In the genomic region with DNA sequence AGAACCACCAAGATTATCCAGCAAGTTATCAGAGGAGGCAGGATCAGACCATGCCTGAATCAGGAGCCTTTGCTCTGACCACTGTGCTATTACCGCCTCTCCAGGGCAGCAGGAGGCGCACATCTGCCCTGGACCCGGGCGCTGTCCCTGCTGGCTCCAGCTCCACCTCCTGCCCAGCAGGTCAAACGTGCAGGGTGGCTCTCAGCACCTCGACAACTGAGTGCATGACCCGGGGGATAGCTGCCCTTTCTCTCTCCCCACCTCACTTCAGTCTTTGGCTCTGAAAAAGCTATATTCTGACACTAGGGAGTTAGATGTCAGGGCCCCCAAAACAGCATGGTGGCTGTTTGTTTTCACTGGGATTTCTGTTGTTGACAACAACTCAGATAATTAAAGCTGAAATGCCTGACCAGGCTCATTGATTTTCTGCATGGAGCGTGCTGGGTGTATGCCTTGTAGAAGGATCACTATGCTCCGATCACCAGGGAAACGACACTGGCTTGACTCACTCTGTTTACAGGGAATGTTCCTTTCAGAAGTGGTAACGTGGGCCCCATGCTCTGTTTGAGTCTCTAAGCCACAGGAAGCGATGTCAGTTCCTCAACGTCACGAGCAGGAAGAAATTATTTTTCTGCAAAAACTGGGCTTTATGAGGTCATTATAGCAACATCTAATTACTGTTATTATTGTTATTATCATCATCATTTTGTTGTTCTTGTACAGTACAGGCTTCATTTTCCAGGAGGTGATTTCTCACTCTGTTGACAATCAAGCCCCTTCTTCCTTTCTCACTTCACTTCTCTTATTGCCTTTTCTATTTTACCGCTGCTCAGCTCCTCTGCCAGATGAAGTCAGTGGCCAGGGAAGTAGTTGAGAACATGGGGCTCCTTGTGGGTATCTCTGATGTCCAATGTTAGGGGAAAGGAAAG, we compare ENCODE assay signal across 1 cellular context.
TF ChIP-seq lines count a peak whose summit lies in the region.

No MANE protein-coding gene starts in this region.

TF ChIP-seq in HepG2, 621 proteins besides CTCF, POLR2A, EP300 and RAD21 (continued from another document and continues in another):
- TF ChIP-seq, protein P1, sequence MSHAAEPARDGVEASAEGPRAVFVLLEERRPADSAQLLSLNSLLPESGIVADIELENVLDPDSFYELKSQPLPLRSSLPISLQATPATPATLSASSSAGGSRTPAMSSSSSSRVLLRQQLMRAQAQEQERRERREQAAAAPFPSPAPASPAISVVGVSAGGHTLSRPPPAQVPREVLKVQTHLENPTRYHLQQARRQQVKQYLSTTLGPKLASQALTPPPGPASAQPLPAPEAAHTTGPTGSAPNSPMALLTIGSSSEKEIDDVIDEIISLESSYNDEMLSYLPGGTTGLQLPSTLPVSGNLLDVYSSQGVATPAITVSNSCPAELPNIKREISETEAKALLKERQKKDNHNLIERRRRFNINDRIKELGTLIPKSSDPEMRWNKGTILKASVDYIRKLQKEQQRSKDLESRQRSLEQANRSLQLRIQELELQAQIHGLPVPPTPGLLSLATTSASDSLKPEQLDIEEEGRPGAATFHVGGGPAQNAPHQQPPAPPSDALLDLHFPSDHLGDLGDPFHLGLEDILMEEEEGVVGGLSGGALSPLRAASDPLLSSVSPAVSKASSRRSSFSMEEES (CRISPR knock-in tag; IDR thresholded peaks at IDR 0.05): no peak
- TF ChIP-seq BRD4 (CRISPR knock-in tag; IDR thresholded peaks at IDR 0.05) (no peak), MAFK (conservative IDR thresholded peaks at IDR 0.05 in 1 of 2, IDR thresholded peaks at IDR 0.05 in 1 of 2; ENCODE audit: low read length in 2 of 2) (no peak), THYN1 (CRISPR knock-in tag; IDR thresholded peaks at IDR 0.05; ENCODE audit: borderline replicate concordance, low read depth) (no peak), ZNF768 (CRISPR knock-in tag; IDR thresholded peaks at IDR 0.05) (peak; percentile 80; the same call in 1 of the 2 replicates), ZNF660 (CRISPR knock-in tag; IDR thresholded peaks at IDR 0.05; ENCODE audit: borderline replicate concordance, low read depth) (no peak), BCL6 (CRISPR knock-in tag; IDR thresholded peaks at IDR 0.05) (peak; percentile 19; the same call in 1 of the 2 replicates), ZNF816 (CRISPR knock-in tag; IDR thresholded peaks at IDR 0.05; ENCODE audit: borderline replicate concordance) (peak; percentile 47; the same call in 1 of the 2 replicates), GLI4 (CRISPR knock-in tag; IDR thresholded peaks at IDR 0.05; ENCODE audit: borderline replicate concordance) (peak; percentile 82; the same call in 1 of the 2 replicates), SRY (CRISPR knock-in tag; IDR thresholded peaks at IDR 0.05) (no peak), BORCS8-MEF2B (CRISPR knock-in tag; IDR thresholded peaks at IDR 0.05) (peak; percentile 76; the same call in 1 of the 2 replicates), NFKB2 (CRISPR knock-in tag; IDR thresholded peaks at IDR 0.05; ENCODE audit: borderline replicate concordance) (peak; percentile 78; the same call in 1 of the 2 replicates), ZFY (CRISPR knock-in tag; IDR thresholded peaks at IDR 0.05) (no peak), KAT2B (IDR thresholded peaks at IDR 0.05; ENCODE audit: borderline replicate concordance, low read depth, low read length) (peak; percentile 46; the same call in 1 of the 2 replicates), NFATC3 (CRISPR knock-in tag; IDR thresholded peaks at IDR 0.05) (no peak), ZNF775 (CRISPR knock-in tag; IDR thresholded peaks at IDR 0.05; ENCODE audit: borderline replicate concordance) (no peak), ZNF224 (CRISPR knock-in tag; IDR thresholded peaks at IDR 0.05) (no peak), RBFOX2 (IDR thresholded peaks at IDR 0.05; ENCODE audit: low read depth, low read length) (no peak), DPF2 (CRISPR knock-in tag; IDR thresholded peaks at IDR 0.05; ENCODE audit: borderline replicate concordance, low read depth) (no peak; the same call in 1 of the 2 replicates), WIZ (CRISPR knock-in tag; IDR thresholded peaks at IDR 0.05) (no peak), EED (CRISPR knock-in tag; IDR thresholded peaks at IDR 0.05) (no peak), MED1 (CRISPR knock-in tag; IDR thresholded peaks at IDR 0.05) (no peak), TBL1XR1 (IDR thresholded peaks at IDR 0.05; ENCODE audit: borderline replicate concordance, low read length, partially characterized antibody) (no peak)
- TF ChIP-seq, protein P2, sequence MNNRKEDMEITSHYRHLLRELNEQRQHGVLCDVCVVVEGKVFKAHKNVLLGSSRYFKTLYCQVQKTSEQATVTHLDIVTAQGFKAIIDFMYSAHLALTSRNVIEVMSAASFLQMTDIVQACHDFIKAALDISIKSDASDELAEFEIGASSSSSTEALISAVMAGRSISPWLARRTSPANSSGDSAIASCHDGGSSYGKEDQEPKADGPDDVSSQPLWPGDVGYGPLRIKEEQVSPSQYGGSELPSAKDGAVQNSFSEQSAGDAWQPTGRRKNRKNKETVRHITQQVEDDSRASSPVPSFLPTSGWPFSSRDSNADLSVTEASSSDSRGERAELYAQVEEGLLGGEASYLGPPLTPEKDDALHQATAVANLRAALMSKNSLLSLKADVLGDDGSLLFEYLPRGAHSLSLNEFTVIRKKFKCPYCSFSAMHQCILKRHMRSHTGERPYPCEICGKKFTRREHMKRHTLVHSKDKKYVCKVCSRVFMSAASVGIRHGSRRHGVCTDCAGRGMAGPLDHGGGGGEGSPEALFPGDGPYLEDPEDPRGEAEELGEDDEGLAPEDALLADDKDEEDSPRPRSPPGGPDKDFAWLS (CRISPR knock-in tag; IDR thresholded peaks at IDR 0.05; ENCODE audit: borderline replicate concordance): no peak
- TF ChIP-seq, protein P3, sequence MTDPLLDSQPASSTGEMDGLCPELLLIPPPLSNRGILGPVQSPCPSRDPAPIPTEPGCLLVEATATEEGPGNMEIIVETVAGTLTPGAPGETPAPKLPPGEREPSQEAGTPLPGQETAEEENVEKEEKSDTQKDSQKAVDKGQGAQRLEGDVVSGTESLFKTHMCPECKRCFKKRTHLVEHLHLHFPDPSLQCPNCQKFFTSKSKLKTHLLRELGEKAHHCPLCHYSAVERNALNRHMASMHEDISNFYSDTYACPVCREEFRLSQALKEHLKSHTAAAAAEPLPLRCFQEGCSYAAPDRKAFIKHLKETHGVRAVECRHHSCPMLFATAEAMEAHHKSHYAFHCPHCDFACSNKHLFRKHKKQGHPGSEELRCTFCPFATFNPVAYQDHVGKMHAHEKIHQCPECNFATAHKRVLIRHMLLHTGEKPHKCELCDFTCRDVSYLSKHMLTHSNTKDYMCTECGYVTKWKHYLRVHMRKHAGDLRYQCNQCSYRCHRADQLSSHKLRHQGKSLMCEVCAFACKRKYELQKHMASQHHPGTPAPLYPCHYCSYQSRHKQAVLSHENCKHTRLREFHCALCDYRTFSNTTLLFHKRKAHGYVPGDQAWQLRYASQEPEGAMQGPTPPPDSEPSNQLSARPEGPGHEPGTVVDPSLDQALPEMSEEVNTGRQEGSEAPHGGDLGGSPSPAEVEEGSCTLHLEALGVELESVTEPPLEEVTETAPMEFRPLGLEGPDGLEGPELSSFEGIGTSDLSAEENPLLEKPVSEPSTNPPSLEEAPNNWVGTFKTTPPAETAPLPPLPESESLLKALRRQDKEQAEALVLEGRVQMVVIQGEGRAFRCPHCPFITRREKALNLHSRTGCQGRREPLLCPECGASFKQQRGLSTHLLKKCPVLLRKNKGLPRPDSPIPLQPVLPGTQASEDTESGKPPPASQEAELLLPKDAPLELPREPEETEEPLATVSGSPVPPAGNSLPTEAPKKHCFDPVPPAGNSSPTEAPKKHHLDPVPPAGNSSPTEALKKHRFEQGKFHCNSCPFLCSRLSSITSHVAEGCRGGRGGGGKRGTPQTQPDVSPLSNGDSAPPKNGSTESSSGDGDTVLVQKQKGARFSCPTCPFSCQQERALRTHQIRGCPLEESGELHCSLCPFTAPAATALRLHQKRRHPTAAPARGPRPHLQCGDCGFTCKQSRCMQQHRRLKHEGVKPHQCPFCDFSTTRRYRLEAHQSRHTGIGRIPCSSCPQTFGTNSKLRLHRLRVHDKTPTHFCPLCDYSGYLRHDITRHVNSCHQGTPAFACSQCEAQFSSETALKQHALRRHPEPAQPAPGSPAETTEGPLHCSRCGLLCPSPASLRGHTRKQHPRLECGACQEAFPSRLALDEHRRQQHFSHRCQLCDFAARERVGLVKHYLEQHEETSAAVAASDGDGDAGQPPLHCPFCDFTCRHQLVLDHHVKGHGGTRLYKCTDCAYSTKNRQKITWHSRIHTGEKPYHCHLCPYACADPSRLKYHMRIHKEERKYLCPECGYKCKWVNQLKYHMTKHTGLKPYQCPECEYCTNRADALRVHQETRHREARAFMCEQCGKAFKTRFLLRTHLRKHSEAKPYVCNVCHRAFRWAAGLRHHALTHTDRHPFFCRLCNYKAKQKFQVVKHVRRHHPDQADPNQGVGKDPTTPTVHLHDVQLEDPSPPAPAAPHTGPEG (CRISPR knock-in tag; IDR thresholded peaks at IDR 0.05): no peak
- TF ChIP-seq, protein P4, sequence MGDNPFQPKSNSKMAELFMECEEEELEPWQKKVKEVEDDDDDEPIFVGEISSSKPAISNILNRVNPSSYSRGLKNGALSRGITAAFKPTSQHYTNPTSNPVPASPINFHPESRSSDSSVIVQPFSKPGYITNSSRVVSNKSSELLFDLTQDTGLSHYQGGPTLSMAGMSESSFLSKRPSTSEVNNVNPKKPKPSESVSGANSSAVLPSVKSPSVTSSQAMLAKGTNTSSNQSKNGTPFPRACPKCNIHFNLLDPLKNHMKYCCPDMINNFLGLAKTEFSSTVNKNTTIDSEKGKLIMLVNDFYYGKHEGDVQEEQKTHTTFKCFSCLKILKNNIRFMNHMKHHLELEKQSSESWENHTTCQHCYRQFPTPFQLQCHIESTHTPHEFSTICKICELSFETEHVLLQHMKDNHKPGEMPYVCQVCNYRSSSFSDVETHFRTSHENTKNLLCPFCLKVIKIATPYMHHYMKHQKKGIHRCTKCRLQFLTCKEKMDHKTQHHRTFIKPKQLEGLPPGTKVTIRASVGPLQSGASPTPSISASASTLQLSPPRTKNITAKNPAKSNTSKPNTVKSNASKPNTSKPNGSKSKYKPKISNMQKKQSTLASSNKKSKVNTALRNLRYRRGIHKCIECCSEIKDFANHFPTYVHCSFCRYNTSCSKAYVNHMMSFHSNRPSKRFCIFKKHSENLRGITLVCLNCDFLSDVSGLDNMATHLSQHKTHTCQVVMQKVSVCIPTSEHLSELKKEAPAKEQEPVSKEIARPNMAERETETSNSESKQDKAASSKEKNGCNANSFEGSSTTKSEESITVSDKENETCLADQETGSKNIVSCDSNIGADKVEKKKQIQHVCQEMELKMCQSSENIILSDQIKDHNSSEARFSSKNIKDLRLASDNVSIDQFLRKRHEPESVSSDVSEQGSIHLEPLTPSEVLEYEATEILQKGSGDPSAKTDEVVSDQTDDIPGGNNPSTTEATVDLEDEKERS (CRISPR knock-in tag; IDR thresholded peaks at IDR 0.05): peak; percentile 65; the same call in 1 of the 2 replicates
- TF ChIP-seq, protein P5, sequence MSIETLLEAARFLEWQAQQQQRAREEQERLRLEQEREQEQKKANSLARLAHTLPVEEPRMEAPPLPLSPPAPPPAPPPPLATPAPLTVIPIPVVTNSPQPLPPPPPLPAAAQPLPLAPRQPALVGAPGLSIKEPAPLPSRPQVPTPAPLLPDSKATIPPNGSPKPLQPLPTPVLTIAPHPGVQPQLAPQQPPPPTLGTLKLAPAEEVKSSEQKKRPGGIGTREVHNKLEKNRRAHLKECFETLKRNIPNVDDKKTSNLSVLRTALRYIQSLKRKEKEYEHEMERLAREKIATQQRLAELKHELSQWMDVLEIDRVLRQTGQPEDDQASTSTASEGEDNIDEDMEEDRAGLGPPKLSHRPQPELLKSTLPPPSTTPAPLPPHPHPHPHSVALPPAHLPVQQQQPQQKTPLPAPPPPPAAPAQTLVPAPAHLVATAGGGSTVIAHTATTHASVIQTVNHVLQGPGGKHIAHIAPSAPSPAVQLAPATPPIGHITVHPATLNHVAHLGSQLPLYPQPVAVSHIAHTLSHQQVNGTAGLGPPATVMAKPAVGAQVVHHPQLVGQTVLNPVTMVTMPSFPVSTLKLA (IDR thresholded peaks at IDR 0.05): peak; percentile 76
- TF ChIP-seq, protein P6, sequence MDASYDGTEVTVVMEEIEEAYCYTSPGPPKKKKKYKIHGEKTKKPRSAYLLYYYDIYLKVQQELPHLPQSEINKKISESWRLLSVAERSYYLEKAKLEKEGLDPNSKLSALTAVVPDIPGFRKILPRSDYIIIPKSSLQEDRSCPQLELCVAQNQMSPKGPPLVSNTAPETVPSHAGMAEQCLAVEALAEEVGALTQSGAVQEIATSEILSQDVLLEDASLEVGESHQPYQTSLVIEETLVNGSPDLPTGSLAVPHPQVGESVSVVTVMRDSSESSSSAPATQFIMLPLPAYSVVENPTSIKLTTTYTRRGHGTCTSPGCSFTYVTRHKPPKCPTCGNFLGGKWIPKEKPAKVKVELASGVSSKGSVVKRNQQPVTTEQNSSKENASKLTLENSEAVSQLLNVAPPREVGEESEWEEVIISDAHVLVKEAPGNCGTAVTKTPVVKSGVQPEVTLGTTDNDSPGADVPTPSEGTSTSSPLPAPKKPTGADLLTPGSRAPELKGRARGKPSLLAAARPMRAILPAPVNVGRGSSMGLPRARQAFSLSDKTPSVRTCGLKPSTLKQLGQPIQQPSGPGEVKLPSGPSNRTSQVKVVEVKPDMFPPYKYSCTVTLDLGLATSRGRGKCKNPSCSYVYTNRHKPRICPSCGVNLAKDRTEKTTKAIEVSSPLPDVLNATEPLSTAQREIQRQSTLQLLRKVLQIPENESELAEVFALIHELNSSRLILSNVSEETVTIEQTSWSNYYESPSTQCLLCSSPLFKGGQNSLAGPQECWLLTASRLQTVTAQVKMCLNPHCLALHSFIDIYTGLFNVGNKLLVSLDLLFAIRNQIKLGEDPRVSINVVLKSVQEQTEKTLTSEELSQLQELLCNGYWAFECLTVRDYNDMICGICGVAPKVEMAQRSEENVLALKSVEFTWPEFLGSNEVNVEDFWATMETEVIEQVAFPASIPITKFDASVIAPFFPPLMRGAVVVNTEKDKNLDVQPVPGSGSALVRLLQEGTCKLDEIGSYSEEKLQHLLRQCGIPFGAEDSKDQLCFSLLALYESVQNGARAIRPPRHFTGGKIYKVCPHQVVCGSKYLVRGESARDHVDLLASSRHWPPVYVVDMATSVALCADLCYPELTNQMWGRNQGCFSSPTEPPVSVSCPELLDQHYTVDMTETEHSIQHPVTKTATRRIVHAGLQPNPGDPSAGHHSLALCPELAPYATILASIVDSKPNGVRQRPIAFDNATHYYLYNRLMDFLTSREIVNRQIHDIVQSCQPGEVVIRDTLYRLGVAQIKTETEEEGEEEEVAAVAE (CRISPR knock-in tag; IDR thresholded peaks at IDR 0.05; ENCODE audit: borderline replicate concordance): no peak
- TF ChIP-seq, protein P7, sequence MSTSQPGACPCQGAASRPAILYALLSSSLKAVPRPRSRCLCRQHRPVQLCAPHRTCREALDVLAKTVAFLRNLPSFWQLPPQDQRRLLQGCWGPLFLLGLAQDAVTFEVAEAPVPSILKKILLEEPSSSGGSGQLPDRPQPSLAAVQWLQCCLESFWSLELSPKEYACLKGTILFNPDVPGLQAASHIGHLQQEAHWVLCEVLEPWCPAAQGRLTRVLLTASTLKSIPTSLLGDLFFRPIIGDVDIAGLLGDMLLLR (CRISPR knock-in tag; IDR thresholded peaks at IDR 0.05): no peak
- TF ChIP-seq, protein P8, sequence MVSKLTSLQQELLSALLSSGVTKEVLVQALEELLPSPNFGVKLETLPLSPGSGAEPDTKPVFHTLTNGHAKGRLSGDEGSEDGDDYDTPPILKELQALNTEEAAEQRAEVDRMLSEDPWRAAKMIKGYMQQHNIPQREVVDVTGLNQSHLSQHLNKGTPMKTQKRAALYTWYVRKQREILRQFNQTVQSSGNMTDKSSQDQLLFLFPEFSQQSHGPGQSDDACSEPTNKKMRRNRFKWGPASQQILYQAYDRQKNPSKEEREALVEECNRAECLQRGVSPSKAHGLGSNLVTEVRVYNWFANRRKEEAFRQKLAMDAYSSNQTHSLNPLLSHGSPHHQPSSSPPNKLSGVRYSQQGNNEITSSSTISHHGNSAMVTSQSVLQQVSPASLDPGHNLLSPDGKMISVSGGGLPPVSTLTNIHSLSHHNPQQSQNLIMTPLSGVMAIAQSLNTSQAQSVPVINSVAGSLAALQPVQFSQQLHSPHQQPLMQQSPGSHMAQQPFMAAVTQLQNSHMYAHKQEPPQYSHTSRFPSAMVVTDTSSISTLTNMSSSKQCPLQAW (CRISPR knock-in tag; IDR thresholded peaks at IDR 0.05): peak; percentile 76
